In genomic region chr20:6767166-6767535, GRCh38 we compare ENCODE assay signal across 8 cellular contexts. TPM values are rescaled to one million over a fixed set of nuclear protein-coding genes. Genes with fewer than 3 reads are reported as not detected.
A peak's percentile ranks its signal among the peaks of the same experiment; 100 is the strongest.
DNase-seq lines count a peak whose midpoint lies in the region; ATAC-seq and TF ChIP-seq lines count a peak whose summit lies in the region.

No MANE protein-coding gene starts in this region.

- H3K4me3 Mint-ChIP-seq in dendritic cell treated with granulocyte-macrophage colony-stimulating factor and Interleukin-4, amounts not matched to agents 40 ng/mL and 50 ng/mL, for 4 days = peak overlapping the region; percentile 56

- H3K9me3 Mint-ChIP-seq in dendritic cell treated with granulocyte-macrophage colony-stimulating factor and Interleukin-4, amounts not matched to agents 40 ng/mL and 50 ng/mL, for 4 days = no peaks in the 10 kb centered on the region

- H3K4me3 ChIP-seq in left ventricle myocardium inferior (peak overlapping the region; percentile 85), muscle layer of duodenum (ENCODE audit: low read depth in 1 of 2, low read length in 2 of 2) (peak overlapping the region; percentile 55 to 57), vagina (peak overlapping the region; percentile 74 to 85)

- peaks cover 17% of the 10 kb centered on the region for H3K4me1 Mint-ChIP-seq in dendritic cell treated with granulocyte-macrophage colony-stimulating factor and Interleukin-4, amounts not matched to agents 40 ng/mL and 50 ng/mL, for 4 days (ENCODE audit: low read depth)

- H3K36me3 ChIP-seq in left ventricle myocardium inferior (no peaks in the 10 kb centered on the region), muscle layer of duodenum (ENCODE audit: control insufficient read depth in 1 of 2, insufficient read depth in 2 of 2, low read length in 2 of 2) (no peaks in the 10 kb centered on the region), vagina (no peaks in the 10 kb centered on the region)

- H3K36me3 Mint-ChIP-seq in dendritic cell treated with granulocyte-macrophage colony-stimulating factor and Interleukin-4, amounts not matched to agents 40 ng/mL and 50 ng/mL, for 4 days (ENCODE audit: low read depth) = no peaks in the 10 kb centered on the region

- H3K27ac Mint-ChIP-seq in dendritic cell treated with granulocyte-macrophage colony-stimulating factor and Interleukin-4, amounts not matched to agents 40 ng/mL and 50 ng/mL, for 4 days = no peak overlapping the region

- ATAC-seq in Right ventricle myocardium inferior (no peak), HG02588 (IDR thresholded peaks at IDR 0.05; ENCODE audit: unreplicated experiment) (no peak), HG03469 (IDR thresholded peaks at IDR 0.05; ENCODE audit: unreplicated experiment) (no peak)

- no peak for TF ChIP-seq POLR2A in vagina (IDR thresholded peaks at IDR 0.05)

- H3K27me3 ChIP-seq in left ventricle myocardium inferior (ENCODE audit: low read depth) (peaks cover 43% of the 10 kb centered on the region), muscle layer of duodenum (ENCODE audit: low read depth, low read length) (no peaks in the 10 kb centered on the region), vagina (no peaks in the 10 kb centered on the region)

- no peak for DNase-seq in left ventricle myocardium inferior
- no peak for DNase-seq in Right ventricle myocardium inferior (ENCODE audit: missing footprints)
- DNase-seq in vagina (ENCODE audit: extremely low spot score in 2 of 2) = no peak
- DNase-seq in D341Med (ENCODE audit: low spot score) = no peak

- peaks cover 72% of the 10 kb centered on the region for H3K27me3 Mint-ChIP-seq in dendritic cell treated with granulocyte-macrophage colony-stimulating factor and Interleukin-4, amounts not matched to agents 40 ng/mL and 50 ng/mL, for 4 days

- H3K9me3 ChIP-seq in left ventricle myocardium inferior (replicated peaks) (no peaks in the 10 kb centered on the region), muscle layer of duodenum (ENCODE audit: control insufficient read depth in 1 of 2, low read length in 2 of 2) (no peaks in the 10 kb centered on the region), vagina (no peaks in the 10 kb centered on the region)

- peak overlapping the region; percentile 76 for H3K27ac ChIP-seq in left ventricle myocardium inferior (replicated peaks)
- H3K27ac ChIP-seq in muscle layer of duodenum (ENCODE audit: low read length) = no peak overlapping the region
- no peak overlapping the region for H3K27ac ChIP-seq in vagina

- TF ChIP-seq CTCF in left ventricle myocardium inferior (IDR thresholded peaks at IDR 0.05; ENCODE audit: borderline replicate concordance) (no peak), vagina (IDR thresholded peaks at IDR 0.05) (no peak)

- H3K4me1 ChIP-seq in left ventricle myocardium inferior = peaks cover 45% of the 10 kb centered on the region
- peaks cover 0 to 20% of the 10 kb centered on the region in 2 donors for H3K4me1 ChIP-seq in muscle layer of duodenum (ENCODE audit: control insufficient read depth in 1 of 2, insufficient read depth in 2 of 2, low read length in 2 of 2)
- H3K4me1 ChIP-seq in vagina = peaks cover 29% of the 10 kb centered on the region

- intact Hi-C loops in left ventricle myocardium inferior (cut with micrococcal nuclease) (no loop called here), Right ventricle myocardium inferior (cut with DNase I) (loop anchor here (2.0 to 10.0 kb wide), 3 partner anchors 58 to 185 kb away; no protein-coding TSS in a partner anchor), vagina (cut with DNase I) (no loop called here)
- intact Hi-C loops in dendritic cell treated with granulocyte-macrophage colony-stimulating factor and Interleukin-4, amounts not matched to agents 40 ng/mL and 50 ng/mL, for 4 days (cut with micrococcal nuclease) = loop anchor here (2.0 to 5.0 kb wide), 3 partner anchors 65 to 520 kb away; no protein-coding TSS in a partner anchor

RNA-seq across cellular contexts. Expression of gene BMP2, which starts 0.3 kb away (rescaled TPM):
- total RNA-seq in left ventricle myocardium inferior = 2.4 TPM
- 2.3 TPM for total RNA-seq in Right ventricle myocardium inferior
- total RNA-seq in vagina = 8.6 TPM

Comparison
In these comparisons a context has a peak if more than half of its experiments do, and no peak if none do; other contexts are left out.
1. intact Hi-C loops: an anchor here in Right ventricle myocardium inferior (2.0 to 10.0 kb wide) and dendritic cell treated with granulocyte-macrophage colony-stimulating factor and Interleukin-4, amounts not matched to agents 40 ng/mL and 50 ng/mL, for 4 days (2.0 to 5.0 kb wide); none called in left ventricle myocardium inferior and vagina.